ENCODE assay signal across 8 cellular contexts in the genomic region with DNA sequence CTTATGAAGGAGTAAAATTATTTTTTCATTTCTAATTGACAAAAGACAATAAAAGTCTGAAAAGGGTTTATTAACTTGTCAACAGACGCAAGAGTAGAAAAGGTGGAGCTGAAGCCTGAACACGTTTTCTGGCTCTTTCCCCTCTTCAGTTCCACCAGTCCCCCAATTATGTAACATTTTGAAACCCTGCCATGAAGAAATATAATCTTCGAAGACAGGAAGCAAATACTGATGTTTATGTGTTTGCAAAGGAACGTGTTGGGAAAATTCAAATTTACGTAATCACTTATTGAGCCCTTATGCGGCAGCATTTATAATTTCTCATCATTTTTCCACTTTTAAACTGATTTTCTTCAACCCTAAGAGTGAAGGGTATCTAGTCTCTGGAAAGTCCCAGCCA. TPM values are rescaled to one million over a fixed set of nuclear protein-coding genes. Genes with fewer than 3 reads are reported as not detected.
A peak's percentile ranks its signal among the peaks of the same experiment; 100 is the strongest.
DNase-seq lines count a peak whose midpoint lies in the region; ATAC-seq and TF ChIP-seq lines count a peak whose summit lies in the region.

No MANE protein-coding gene starts in this region.

- ATAC-seq in GM19395 (IDR thresholded peaks at IDR 0.05; ENCODE audit: unreplicated experiment), result no peak

- no peaks in the 10 kb centered on the region for H3K9me3 ChIP-seq in Caco-2
- H3K9me3 ChIP-seq in endocrine pancreas (ENCODE audit: control insufficient read depth, low read length), result no peaks in the 10 kb centered on the region
- no peaks in the 10 kb centered on the region for H3K9me3 ChIP-seq in neuron (ENCODE audit: low read length)

- H2AFZ ChIP-seq in neuron (ENCODE audit: low read depth, low read length), result peak overlapping the region; percentile 82

- CTCF ChIA-PET in Caco-2 (lab: Charles Lee), result interaction anchor here (1.5 kb wide), 1 partner anchor 194 kb away, joined by 3 read pairs; no protein-coding TSS in a partner anchor

- H3K36me3 ChIP-seq in Caco-2 (ENCODE audit: control insufficient read depth, insufficient read depth, low read length), result peaks cover 2% of the 10 kb centered on the region
- H3K36me3 ChIP-seq in endocrine pancreas (ENCODE audit: control insufficient read depth, insufficient read depth, low read length), result no peaks in the 10 kb centered on the region
- peaks cover 13% of the 10 kb centered on the region for H3K36me3 ChIP-seq in neuron (ENCODE audit: insufficient read depth, low read length)

- H3K9me3 Mint-ChIP-seq in Caco-2 (ENCODE audit: unreplicated experiment), result no peaks in the 10 kb centered on the region

- peak overlapping the region; percentile 98 for H3K9ac ChIP-seq in endocrine pancreas (ENCODE audit: control insufficient read depth, insufficient read depth, low read length)

- peak overlapping the region; percentile 87 for H3K4me3 Mint-ChIP-seq in Caco-2 (ENCODE audit: unreplicated experiment)

- POLR2A ChIA-PET in Caco-2 (lab: Charles Lee), result interaction anchor here (1.0 kb wide), 1 partner anchor 183 kb away, joined by 3 read pairs; no protein-coding TSS in a partner anchor

- intact Hi-C loops in Caco-2 (cut with micrococcal nuclease; ENCODE audit: unreplicated experiment), result no loop called here

- peak overlapping the region; percentile 97 for H3K27ac Mint-ChIP-seq in Caco-2 (ENCODE audit: unreplicated experiment)

- peak overlapping the region; percentile 81 for H3K4me3 ChIP-seq in Caco-2 (ENCODE audit: low read depth, low read length)
- H3K4me3 ChIP-seq in endocrine pancreas (ENCODE audit: control insufficient read depth, insufficient read depth, low read length), result peak overlapping the region; percentile 95
- H3K4me3 ChIP-seq in neuron (ENCODE audit: low read length), result peak overlapping the region; percentile 95

- no peaks in the 10 kb centered on the region for H3K4me1 Mint-ChIP-seq in Caco-2 (ENCODE audit: low read depth, unreplicated experiment)

- no TSS peak for BruUV-seq in Caco-2 (replicated peaks; lab: Mats Ljungman, UMichigan)

- H3K4me1 ChIP-seq in Caco-2 (no peaks in the 10 kb centered on the region), endocrine pancreas (ENCODE audit: control insufficient read depth, insufficient read depth, low read length) (peaks cover 4% of the 10 kb centered on the region), neuron (ENCODE audit: insufficient read depth, low read length) (peaks cover 7% of the 10 kb centered on the region)

- H3K27me3 ChIP-seq in Caco-2 (replicated peaks; ENCODE audit: control insufficient read depth, insufficient read depth, low read length) (no peaks in the 10 kb centered on the region), endocrine pancreas (ENCODE audit: control insufficient read depth, insufficient read depth, low read length) (no peaks in the 10 kb centered on the region), neuron (ENCODE audit: insufficient read depth, low read length) (no peaks in the 10 kb centered on the region)

- H3K36me3 Mint-ChIP-seq in Caco-2 (ENCODE audit: insufficient read depth, unreplicated experiment), result peaks cover 14% of the 10 kb centered on the region

- no peak for TF ChIP-seq CTCF in Caco-2 (IDR thresholded peaks at IDR 0.05; ENCODE audit: insufficient read depth in 1 of 2, low read depth in 1 of 2, low read length in 1 of 2, severe bottlenecking in 1 of 2, unreplicated experiment in 1 of 2)

- H3K27me3 Mint-ChIP-seq in Caco-2 (ENCODE audit: insufficient read depth, unreplicated experiment), result no peaks in the 10 kb centered on the region

- DNase-seq in Caco-2 (no peak), NOMO-1 treated with DMSO at 0.1 percent for 48 hours (lab: John Stamatoyannopoulos, UW; ENCODE audit: unreplicated experiment) (peak; percentile 63), H4 (ENCODE audit: low spot score) (no peak)
- DNase-seq in effector CD8-positive, alpha-beta T cell (lab: John Stamatoyannopoulos, UW), result no peak
- no peak for DNase-seq in central memory CD4-positive, alpha-beta T cell

RNA-seq across cellular contexts. Expression of a gene that starts 0.8 kb away (rescaled TPM):
- total RNA-seq in Caco-2 (2022), result 26.4 and 28.1 TPM in 2 replicates
- total RNA-seq in H4 (2014; rRNA removed; shearing (Covaris generic)), result 60.9 and 81.4 TPM in 2 replicates

RNA-seq across cellular contexts. Expression of a gene that starts 19.7 kb away (rescaled TPM):
- total RNA-seq in Caco-2 (2022), result 11.5 and 13.3 TPM in 2 replicates
- total RNA-seq in H4 (2014; rRNA removed; shearing (Covaris generic)), result 3.4 and 5.1 TPM in 2 replicates
